Comparison of ENCODE assay signal across 19 cellular contexts in genomic region chr10:129274928-129275474, GRCh38.
DNase-seq lines count a peak whose midpoint lies in the region; ATAC-seq, FAIRE-seq and TF ChIP-seq lines count a peak whose summit lies in the region.
"Had no signal": no experiment of that assay in that cellular context is flagged by ENCODE, and none has a peak within 500 bp of the region (broad histone marks: within the 10 kb centered on the region; RNA-seq: fewer than 3 reads in every experiment).

No MANE protein-coding gene starts in this region.

- H3K27ac ChIP-seq in HepG2 (ENCODE audit: extremely low read length, insufficient read depth, low read length) (no peak overlapping the region), right lobe of liver (no peak overlapping the region), tibial artery (no peak overlapping the region)
- H3K27ac ChIP-seq: spleen had no signal

- H3K36me3 Mint-ChIP-seq in glutamatergic neuron (ENCODE audit: unreplicated experiment): peaks cover 13% of the 10 kb centered on the region
- no peaks in the 10 kb centered on the region for H3K36me3 Mint-ChIP-seq in stimulated activated memory B cell treated with anti-CD40 and anti-IgM and Interleukin-4, amounts not matched to agents 10 μg/mL and 1 μg/mL and 100 μg/mL, for 72 hours
- H3K36me3 Mint-ChIP-seq: activated CD8-positive, alpha-beta memory T cell treated with anti-CD3 and anti-CD28 coated beads, Interleukin-2, amount 10 ng/mL, durations not matched to agents 7 days and 5 days had no signal

- POLR2A ChIA-PET in HepG2 (lab: Yijun Ruan, JAX): no interaction called here

- CTCF ChIA-PET in HepG2 (lab: Yijun Ruan, JAX; ENCODE audit: low intra/inter-chr PET ratio, low total read pairs): no interaction called here

- in situ Hi-C loops in HepG2 (cut with HindIII; ENCODE audit: extremely low pct_ligation_motif_present, low pct_unique_long_range_greater_than_20kb): no loop called here

- H3K4me2 ChIP-seq in HepG2 (ENCODE audit: low read depth, low read length): no peak overlapping the region

- H3K36me3 ChIP-seq in HepG2 (replicated peaks in 1 of 2; ENCODE audit: control insufficient read depth in 1 of 2, insufficient read depth in 2 of 2, low read length in 2 of 2) (no peaks in the 10 kb centered on the region), right lobe of liver (no peaks in the 10 kb centered on the region), tibial artery (no peaks in the 10 kb centered on the region)
- H3K36me3 ChIP-seq: spleen had no signal

- no peaks in the 10 kb centered on the region for H3K9me3 Mint-ChIP-seq in glutamatergic neuron (ENCODE audit: unreplicated experiment)
- peaks cover 4% of the 10 kb centered on the region for H3K9me3 Mint-ChIP-seq in stimulated activated memory B cell treated with anti-CD40 and anti-IgM and Interleukin-4, amounts not matched to agents 10 μg/mL and 1 μg/mL and 100 μg/mL, for 72 hours

- no peak for FAIRE-seq in HepG2 (lab: Jason Lieb, UNC)
- FAIRE-seq: bronchial epithelial cell, RCC 7860 had no signal

- H3K79me2 ChIP-seq in HepG2 (ENCODE audit: insufficient read depth, low read length): no peaks in the 10 kb centered on the region

- H2AFZ ChIP-seq in HepG2 (ENCODE audit: low read length): no peak overlapping the region

- H3K4me1 ChIP-seq in HepG2 (ENCODE audit: insufficient read depth, low read length) (no peaks in the 10 kb centered on the region), right lobe of liver (no peaks in the 10 kb centered on the region), tibial artery (peaks cover 0 to 8% (median 3%) of the 10 kb centered on the region in 4 donors)
- H3K4me1 ChIP-seq: spleen had no signal

- H3K27me3 ChIP-seq in HepG2 (ENCODE audit: control insufficient read depth in 1 of 2, insufficient read depth in 2 of 2, low read length in 2 of 2) (peaks cover 0 to 14% of the 10 kb centered on the region in 2 experiments; a peak in 1 of 5 replicates), right lobe of liver (no peaks in the 10 kb centered on the region), tibial artery (peaks cover 0 to 4% of the 10 kb centered on the region in 2 donors)

- WGBS in HepG2 (ENCODE audit: low lambda C conversion rate): 46% methylated on average over 8 of the region's 8 CpGs
- 80% methylated on average over 6 of the region's 8 CpGs for WGBS in right lobe of liver (ENCODE audit: insufficient coverage, low coverage, low lambda C conversion rate, missing lambda C conversion rate)

- intact Hi-C loops in HepG2 (cut with micrococcal nuclease; ENCODE audit: unreplicated experiment): no loop called here
- intact Hi-C loops in right lobe of liver (cut with DNase I): no loop called here
- intact Hi-C loops in tibial artery (cut with DNase I; ENCODE audit: low total_unique reads): no loop called here

- H3K27me3 Mint-ChIP-seq in glutamatergic neuron (ENCODE audit: unreplicated experiment): no peaks in the 10 kb centered on the region
- peaks cover 12% of the 10 kb centered on the region for H3K27me3 Mint-ChIP-seq in stimulated activated memory B cell treated with anti-CD40 and anti-IgM and Interleukin-4, amounts not matched to agents 10 μg/mL and 1 μg/mL and 100 μg/mL, for 72 hours

- ATAC-seq in HepG2: peak; percentile 38; the same call in 1 of the 3 replicates
- ATAC-seq in right lobe of liver: no peak
- ATAC-seq in stimulated activated memory B cell treated with anti-CD40 and anti-IgM and Interleukin-4, amounts not matched to agents 10 μg/mL and 1 μg/mL and 100 μg/mL, for 72 hours: peak; percentile 8
- ATAC-seq in GM18498 (IDR thresholded peaks at IDR 0.05; ENCODE audit: unreplicated experiment): no peak
- ATAC-seq: activated CD8-positive, alpha-beta memory T cell treated with anti-CD3 and anti-CD28 coated beads, Interleukin-2, amount 10 ng/mL, durations not matched to agents 7 days and 5 days; left lobe of liver had no signal

- TF ChIP-seq POLR2A in HepG2 (IDR thresholded peaks at IDR 0.05; ENCODE audit: insufficient read depth in 1 of 2, low read depth in 2 of 2, low read length in 2 of 2) (no peak), right lobe of liver (IDR thresholded peaks at IDR 0.05) (no peak)

- TF ChIP-seq EP300 in HepG2 (IDR thresholded peaks at IDR 0.05; ENCODE audit: low read depth in 2 of 2, low read length in 2 of 2): no peak
- TF ChIP-seq EP300 in HepG2 (CRISPR knock-in tag; IDR thresholded peaks at IDR 0.05; ENCODE audit: borderline replicate concordance): no peak

- H3K4me1 Mint-ChIP-seq in glutamatergic neuron (ENCODE audit: low read depth, unreplicated experiment): peaks cover 4% of the 10 kb centered on the region
- no peaks in the 10 kb centered on the region for H3K4me1 Mint-ChIP-seq in stimulated activated memory B cell treated with anti-CD40 and anti-IgM and Interleukin-4, amounts not matched to agents 10 μg/mL and 1 μg/mL and 100 μg/mL, for 72 hours

- H3K27ac Mint-ChIP-seq in glutamatergic neuron (ENCODE audit: unreplicated experiment): no peak overlapping the region
- H3K27ac Mint-ChIP-seq in stimulated activated memory B cell treated with anti-CD40 and anti-IgM and Interleukin-4, amounts not matched to agents 10 μg/mL and 1 μg/mL and 100 μg/mL, for 72 hours: no peak overlapping the region
- H3K27ac Mint-ChIP-seq: activated CD8-positive, alpha-beta memory T cell treated with anti-CD3 and anti-CD28 coated beads, Interleukin-2, amount 10 ng/mL, durations not matched to agents 7 days and 5 days had no signal

- no peak overlapping the region for H3K4me3 Mint-ChIP-seq in glutamatergic neuron (ENCODE audit: unreplicated experiment)
- H3K4me3 Mint-ChIP-seq in stimulated activated memory B cell treated with anti-CD40 and anti-IgM and Interleukin-4, amounts not matched to agents 10 μg/mL and 1 μg/mL and 100 μg/mL, for 72 hours: no peak overlapping the region
- H3K4me3 Mint-ChIP-seq: activated CD8-positive, alpha-beta memory T cell treated with anti-CD3 and anti-CD28 coated beads, Interleukin-2, amount 10 ng/mL, durations not matched to agents 7 days and 5 days had no signal

- no peak for TF ChIP-seq CTCF in HepG2 (CRISPR knock-in tag; IDR thresholded peaks at IDR 0.05)
- no peak for TF ChIP-seq CTCF in right lobe of liver (IDR thresholded peaks at IDR 0.05)
- peak; percentile 72 for TF ChIP-seq CTCF in glutamatergic neuron (IDR thresholded peaks at IDR 0.05; ENCODE audit: partially characterized antibody, unreplicated experiment)
- no peak for TF ChIP-seq CTCF in tibial artery (IDR thresholded peaks at IDR 0.05)

- H3K9me3 ChIP-seq in HepG2 (ENCODE audit: low read length) (no peaks in the 10 kb centered on the region), right lobe of liver (no peaks in the 10 kb centered on the region), tibial artery (no peaks in the 10 kb centered on the region)
- H3K9me3 ChIP-seq: spleen had no signal

- no peaks in the 10 kb centered on the region for H4K20me1 ChIP-seq in HepG2 (ENCODE audit: insufficient read depth, low read length)

- H3K4me3 ChIP-seq in HepG2 (replicated peaks in 1 of 3; ENCODE audit: insufficient read depth in 1 of 3, low read depth in 2 of 3, low read length in 3 of 3): no peak overlapping the region
- no peak overlapping the region for H3K4me3 ChIP-seq in right lobe of liver
- H3K4me3 ChIP-seq in tibial artery: no peak overlapping the region
- H3K4me3 ChIP-seq: spleen had no signal

- no peak for TF ChIP-seq RAD21 in HepG2 (CRISPR knock-in tag; IDR thresholded peaks at IDR 0.05)

- no TSS peak for BruUV-seq in HepG2 (replicated peaks; lab: Mats Ljungman, UMichigan)

- no peak for DNase-seq in HepG2 (ENCODE audit: low spot score)
- no peak for DNase-seq in right lobe of liver
- peak; percentile 11 for DNase-seq in NAMALWA (ENCODE audit: low spot score)
- DNase-seq in glutamatergic neuron: peak; percentile 41
- DNase-seq in tibial artery: no peak
- no peak for DNase-seq in HUDEP-2 (lab: John Stamatoyannopoulos, UW; ENCODE audit: unreplicated experiment in 76 of 76)
- DNase-seq: activated CD4-positive, alpha-beta T cell treated with anti-CD3 and anti-CD28 coated beads for 1 hour; activated CD8-positive, alpha-beta memory T cell treated with anti-CD3 and anti-CD28 coated beads, Interleukin-2, amount 10 ng/mL, durations not matched to agents 7 days and 5 days; foreskin fibroblast; midbrain; NCI-H146; NCI-H82; spleen; T1000 had no signal

- H3K9ac ChIP-seq in HepG2 (ENCODE audit: insufficient read depth, low read depth, low read length): no peak overlapping the region

TF ChIP-seq in HepG2, 621 proteins besides CTCF, POLR2A, EP300 and RAD21:
- no peak for TF ChIP-seq TBP (CRISPR knock-in tag; IDR thresholded peaks at IDR 0.05)
- TF ChIP-seq ATF7 (IDR thresholded peaks at IDR 0.05): peak; percentile 92
- no peak for TF ChIP-seq ATF7 (CRISPR knock-in tag; IDR thresholded peaks at IDR 0.05)
- no peak for TF ChIP-seq ZNF274 (CRISPR knock-in tag; IDR thresholded peaks at IDR 0.05)
- peak; percentile 97 for TF ChIP-seq CREB1 (IDR thresholded peaks at IDR 0.05)
- TF ChIP-seq CREB1 (CRISPR knock-in tag; IDR thresholded peaks at IDR 0.05): no peak
- no peak for TF ChIP-seq FOXP4 (CRISPR knock-in tag; IDR thresholded peaks at IDR 0.05)

Comparison
In these comparisons a context has a peak if more than half of its experiments do, and no peak if none do; other contexts are left out.
1. ATAC-seq: peak in HepG2 (single experiment) and stimulated activated memory B cell treated with anti-CD40 and anti-IgM and Interleukin-4, amounts not matched to agents 10 μg/mL and 1 μg/mL and 100 μg/mL, for 72 hours (single experiment); none in right lobe of liver (0 of 4) and GM18498 (single experiment).
2. DNase-seq: peak in NAMALWA (single experiment) and glutamatergic neuron (single experiment); none in HepG2 (single experiment), right lobe of liver (0 of 3), tibial artery (0 of 2) and HUDEP-2 (0 of 76).